ENCODE assay signal across 38 cellular contexts in genomic region chr12:76103958-76104357, GRCh38.
"Had no signal": no experiment of that assay in that cellular context is flagged by ENCODE, and none has a peak within 500 bp of the region (broad histone marks: within the 10 kb centered on the region; RNA-seq: fewer than 3 reads in every experiment).

No MANE protein-coding gene starts in this region.

- H3K4me3 Mint-ChIP-seq: activated CD4-positive, alpha-beta memory T cell treated with anti-CD3 and anti-CD28 coated beads for 36 hours; activated CD4-positive, alpha-beta T cell treated with anti-CD3 and anti-CD28 coated beads, Interleukin-2, amount 10 ng/mL, durations not matched to agents 24 days and 14 days; activated CD8-positive, alpha-beta T cell treated with anti-CD3 and anti-CD28 coated beads for 36 hours; activated naive CD4-positive, alpha-beta T cell treated with anti-CD3 and anti-CD28 coated beads for 36 hours; activated naive CD8-positive, alpha-beta T cell treated with anti-CD3 and anti-CD28 coated beads for 36 hours; activated T-cell treated with anti-CD3 and anti-CD28 coated beads, Interleukin-2, amount 50 U/mL, for 4 hours; activated T-cell treated with anti-CD3 and anti-CD28 coated beads, Interleukin-2, amount 50 U/mL, for 72 hours; activated T-helper 1 cell treated with anti-CD3 and anti-CD28 coated beads, Interleukin-12 subunit alpha, Interleukin-12 subunit beta, Interleukin-2, Interleukin-4 antibody, amounts not matched to agents 30 ng/mL and 10 ng/mL and 1 ng/mL, durations not matched to agents 14 hours and 24 hours and 36 hours; activated T-helper 17 cell treated with anti-CD3 and anti-CD28 coated beads, Interleukin-2, amount 50 U/mL, for 72 hours; central memory CD8-positive, alpha-beta T cell; T-helper 17 cell; WTC11 had no signal

- H3K4me1 Mint-ChIP-seq: activated CD4-positive, alpha-beta T cell treated with anti-CD3 and anti-CD28 coated beads, Interleukin-2, amount 10 ng/mL, durations not matched to agents 24 days and 14 days; activated naive CD8-positive, alpha-beta T cell treated with anti-CD3 and anti-CD28 coated beads for 36 hours; activated T-helper 17 cell treated with anti-CD3 and anti-CD28 coated beads, Interleukin-2, amount 50 U/mL, for 72 hours; central memory CD8-positive, alpha-beta T cell; T-helper 17 cell had no signal

- H3K9me3 Mint-ChIP-seq: activated CD4-positive, alpha-beta memory T cell treated with anti-CD3 and anti-CD28 coated beads for 36 hours; activated CD4-positive, alpha-beta T cell treated with anti-CD3 and anti-CD28 coated beads, Interleukin-2, amount 10 ng/mL, durations not matched to agents 24 days and 14 days; activated CD8-positive, alpha-beta T cell treated with anti-CD3 and anti-CD28 coated beads for 36 hours; activated naive CD4-positive, alpha-beta T cell treated with anti-CD3 and anti-CD28 coated beads for 36 hours; activated naive CD4-positive, alpha-beta T cell treated with anti-CD3 and anti-CD28 coated beads, Interleukin-2, amount 50 U/mL, for 72 hours; activated naive CD8-positive, alpha-beta T cell treated with anti-CD3 and anti-CD28 coated beads for 36 hours; activated T-cell treated with anti-CD3 and anti-CD28 coated beads, Interleukin-2, amount 50 U/mL, for 4 hours; activated T-cell treated with anti-CD3 and anti-CD28 coated beads, Interleukin-2, amount 50 U/mL, for 72 hours; activated T-helper 1 cell treated with anti-CD3 and anti-CD28 coated beads, Interleukin-12 subunit alpha, Interleukin-12 subunit beta, Interleukin-2, Interleukin-4 antibody, amounts not matched to agents 30 ng/mL and 10 ng/mL and 1 ng/mL, durations not matched to agents 14 hours and 24 hours and 36 hours; activated T-helper 17 cell treated with anti-CD3 and anti-CD28 coated beads, Interleukin-2, amount 50 U/mL, for 72 hours; central memory CD8-positive, alpha-beta T cell; WTC11 had no signal

- H3K4me1 ChIP-seq: adrenal gland, body of pancreas, colonic mucosa had no signal

- H3K27ac Mint-ChIP-seq: activated CD4-positive, alpha-beta memory T cell treated with anti-CD3 and anti-CD28 coated beads for 36 hours; activated CD4-positive, alpha-beta T cell treated with anti-CD3 and anti-CD28 coated beads, Interleukin-2, amount 10 ng/mL, durations not matched to agents 24 days and 14 days; activated CD8-positive, alpha-beta T cell treated with anti-CD3 and anti-CD28 coated beads for 36 hours; activated naive CD4-positive, alpha-beta T cell treated with anti-CD3 and anti-CD28 coated beads for 36 hours; activated naive CD4-positive, alpha-beta T cell treated with anti-CD3 and anti-CD28 coated beads, Interleukin-2, amount 50 U/mL, for 72 hours; activated naive CD8-positive, alpha-beta T cell treated with anti-CD3 and anti-CD28 coated beads for 36 hours; activated T-cell treated with anti-CD3 and anti-CD28 coated beads, Interleukin-2, amount 50 U/mL, for 72 hours; activated T-helper 1 cell treated with anti-CD3 and anti-CD28 coated beads, Interleukin-12 subunit alpha, Interleukin-12 subunit beta, Interleukin-2, Interleukin-4 antibody, amounts not matched to agents 30 ng/mL and 10 ng/mL and 1 ng/mL, durations not matched to agents 14 hours and 24 hours and 36 hours; activated T-helper 17 cell treated with anti-CD3 and anti-CD28 coated beads, Interleukin-2, amount 50 U/mL, for 72 hours; T-helper 17 cell; WTC11 had no signal

- H3K27me3 ChIP-seq: adrenal gland, body of pancreas, brain microvascular endothelial cell, cardiac muscle cell, colonic mucosa had no signal

- FAIRE-seq: astrocyte, bronchial epithelial cell had no signal

- DNase-seq: activated CD4-positive, alpha-beta memory T cell treated with anti-CD3 and anti-CD28 coated beads for 36 hours; activated CD4-positive, alpha-beta T cell treated with anti-CD3 and anti-CD28 coated beads for 1 hour; activated CD4-positive, alpha-beta T cell treated with anti-CD3 and anti-CD28 coated beads for 4 hours; activated CD4-positive, alpha-beta T cell treated with anti-CD3 and anti-CD28 coated beads, Interleukin-2, amount 10 ng/mL, durations not matched to agents 24 days and 14 days; activated CD4-positive, alpha-beta T cell treated with anti-CD3 and anti-CD28 coated beads, Interleukin-2, amount 50 U/mL, for 1 hour; activated CD4-positive, alpha-beta T cell treated with anti-CD3 and anti-CD28 coated beads, Interleukin-2, amount 50 U/mL, for 4 hours; activated CD4-positive, CD25-positive, alpha-beta regulatory T cell; activated CD8-positive, alpha-beta memory T cell treated with anti-CD3 and anti-CD28 coated beads, Interleukin-2, amount 50 U/mL, for 4 hours; activated CD8-positive, alpha-beta T cell treated with anti-CD3 and anti-CD28 coated beads for 36 hours; activated effector memory CD4-positive, alpha-beta T cell treated with anti-CD3 and anti-CD28 coated beads, Interleukin-2, amount 50 U/mL, for 16 hours; activated gamma-delta T cell treated with Interleukin-2 at 50 U/mL for 16 hours; activated naive CD4-positive, alpha-beta T cell; activated naive CD4-positive, alpha-beta T cell treated with anti-CD3 and anti-CD28 coated beads for 36 hours; activated naive CD4-positive, alpha-beta T cell treated with anti-CD3 and anti-CD28 coated beads, Interleukin-2, amount 50 U/mL, for 16 hours; activated naive CD8-positive, alpha-beta T cell treated with anti-CD3 and anti-CD28 coated beads for 36 hours; activated T-cell treated with anti-CD3 and anti-CD28 coated beads for 4 hours; activated T-cell treated with anti-CD3 and anti-CD28 coated beads, Interleukin-2, amount 50 U/mL, for 1 hour; activated T-cell treated with anti-CD3 and anti-CD28 coated beads, Interleukin-2, amount 50 U/mL, for 4 hours; activated T-cell treated with anti-CD3 and anti-CD28 coated beads, Interleukin-2, amount 50 U/mL, for 72 hours; adrenal gland; amniotic stem cell; aorta; body of pancreas; caudate nucleus; cerebellar nuclear complex; colonic mucosa; T-helper 17 cell; WERI-Rb-1 had no signal

- H3K9me3 ChIP-seq: adrenal gland, body of pancreas, colonic mucosa had no signal

- H3K36me3 ChIP-seq: adrenal gland, brain microvascular endothelial cell, cardiac muscle cell, colonic mucosa, WERI-Rb-1 had no signal

- H3K36me3 Mint-ChIP-seq: activated CD4-positive, alpha-beta memory T cell treated with anti-CD3 and anti-CD28 coated beads for 36 hours; activated naive CD4-positive, alpha-beta T cell treated with anti-CD3 and anti-CD28 coated beads, Interleukin-2, amount 50 U/mL, for 72 hours; activated naive CD8-positive, alpha-beta T cell treated with anti-CD3 and anti-CD28 coated beads for 36 hours; WTC11 had no signal

- H3K4me3 ChIP-seq: adrenal gland, body of pancreas, cardiac muscle cell, colonic mucosa had no signal

- ATAC-seq: activated CD4-positive, CD25-positive, alpha-beta regulatory T cell treated with anti-CD3 and anti-CD28 coated beads, Interleukin-2, amount 50 U/mL, for 24 hours; activated CD8-positive, alpha-beta T cell treated with anti-CD3 and anti-CD28 coated beads for 36 hours; activated naive CD4-positive, alpha-beta T cell treated with anti-CD3 and anti-CD28 coated beads, Interleukin-2, amount 50 U/mL, for 72 hours; activated T-cell treated with anti-CD3 and anti-CD28 coated beads, Interleukin-2, amount 50 U/mL, for 4 hours; activated T-cell treated with anti-CD3 and anti-CD28 coated beads, Interleukin-2, amount 50 U/mL, for 72 hours; activated T-helper 17 cell treated with anti-CD3 and anti-CD28 coated beads, Interleukin-2, amount 50 U/mL, for 72 hours; body of pancreas; T-helper 17 cell; WTC11 had no signal

- H3K27me3 Mint-ChIP-seq: central memory CD8-positive, alpha-beta T cell had no signal

- H3K27ac ChIP-seq: adrenal gland, body of pancreas, brain microvascular endothelial cell, cardiac muscle cell, colonic mucosa, WERI-Rb-1 had no signal
